In the genomic region with DNA sequence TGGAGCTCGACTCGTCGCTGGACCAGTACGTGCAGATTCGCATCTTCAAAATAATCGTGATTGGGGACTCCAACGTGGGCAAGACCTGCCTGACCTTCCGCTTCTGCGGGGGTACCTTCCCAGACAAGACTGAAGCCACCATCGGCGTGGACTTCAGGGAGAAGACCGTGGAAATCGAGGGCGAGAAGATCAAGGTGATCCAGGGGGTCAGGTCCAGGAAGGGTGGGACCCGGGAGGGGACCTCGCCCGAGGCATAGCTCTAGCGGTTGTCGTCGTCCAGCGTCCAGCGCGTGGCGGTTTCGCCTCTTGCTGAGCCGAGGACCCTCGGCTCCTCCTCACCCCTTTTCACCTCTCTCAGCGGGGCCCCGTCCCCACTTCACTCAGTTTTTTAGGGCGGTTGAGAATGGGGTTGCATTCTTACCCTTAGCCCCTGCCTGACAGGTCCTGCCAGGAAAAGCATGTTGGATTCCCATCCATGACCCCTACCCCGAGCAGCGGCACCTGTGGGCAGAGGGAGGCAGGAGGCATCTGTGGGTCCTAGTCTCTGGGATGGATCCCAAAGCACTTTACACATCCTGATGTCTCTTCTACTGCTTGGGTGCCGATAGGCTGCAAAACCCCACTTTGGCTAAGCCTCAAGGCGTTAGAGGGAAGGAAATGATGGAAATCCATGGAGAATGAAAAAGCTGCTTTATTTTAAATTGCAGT, we compare ENCODE assay signal across 1 cellular context.
A peak's percentile ranks its signal among the peaks of the same experiment; 100 is the strongest.
TF ChIP-seq lines count a peak whose summit lies in the region.

No MANE protein-coding gene starts in this region.

TF ChIP-seq in HepG2, 621 proteins besides CTCF, POLR2A, EP300 and RAD21:
- TF ChIP-seq ZNF598 (CRISPR knock-in tag; IDR thresholded peaks at IDR 0.05; ENCODE audit: borderline replicate concordance) (no peak), FOXJ3 (CRISPR knock-in tag; IDR thresholded peaks at IDR 0.05; ENCODE audit: borderline replicate concordance) (no peak)
- TF ChIP-seq, protein P1, sequence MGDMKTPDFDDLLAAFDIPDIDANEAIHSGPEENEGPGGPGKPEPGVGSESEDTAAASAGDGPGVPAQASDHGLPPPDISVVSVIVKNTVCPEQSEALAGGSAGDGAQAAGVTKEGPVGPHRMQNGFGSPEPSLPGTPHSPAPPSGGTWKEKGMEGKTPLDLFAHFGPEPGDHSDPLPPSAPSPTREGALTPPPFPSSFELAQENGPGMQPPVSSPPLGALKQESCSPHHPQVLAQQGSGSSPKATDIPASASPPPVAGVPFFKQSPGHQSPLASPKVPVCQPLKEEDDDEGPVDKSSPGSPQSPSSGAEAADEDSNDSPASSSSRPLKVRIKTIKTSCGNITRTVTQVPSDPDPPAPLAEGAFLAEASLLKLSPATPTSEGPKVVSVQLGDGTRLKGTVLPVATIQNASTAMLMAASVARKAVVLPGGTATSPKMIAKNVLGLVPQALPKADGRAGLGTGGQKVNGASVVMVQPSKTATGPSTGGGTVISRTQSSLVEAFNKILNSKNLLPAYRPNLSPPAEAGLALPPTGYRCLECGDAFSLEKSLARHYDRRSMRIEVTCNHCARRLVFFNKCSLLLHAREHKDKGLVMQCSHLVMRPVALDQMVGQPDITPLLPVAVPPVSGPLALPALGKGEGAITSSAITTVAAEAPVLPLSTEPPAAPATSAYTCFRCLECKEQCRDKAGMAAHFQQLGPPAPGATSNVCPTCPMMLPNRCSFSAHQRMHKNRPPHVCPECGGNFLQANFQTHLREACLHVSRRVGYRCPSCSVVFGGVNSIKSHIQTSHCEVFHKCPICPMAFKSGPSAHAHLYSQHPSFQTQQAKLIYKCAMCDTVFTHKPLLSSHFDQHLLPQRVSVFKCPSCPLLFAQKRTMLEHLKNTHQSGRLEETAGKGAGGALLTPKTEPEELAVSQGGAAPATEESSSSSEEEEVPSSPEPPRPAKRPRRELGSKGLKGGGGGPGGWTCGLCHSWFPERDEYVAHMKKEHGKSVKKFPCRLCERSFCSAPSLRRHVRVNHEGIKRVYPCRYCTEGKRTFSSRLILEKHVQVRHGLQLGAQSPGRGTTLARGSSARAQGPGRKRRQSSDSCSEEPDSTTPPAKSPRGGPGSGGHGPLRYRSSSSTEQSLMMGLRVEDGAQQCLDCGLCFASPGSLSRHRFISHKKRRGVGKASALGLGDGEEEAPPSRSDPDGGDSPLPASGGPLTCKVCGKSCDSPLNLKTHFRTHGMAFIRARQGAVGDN (CRISPR knock-in tag; IDR thresholded peaks at IDR 0.05), result peak; percentile 24; the same call in 1 of the 2 replicates
TF ChIP-seq in HepG2: peak in this region for 1.
